22 cellular contexts compared by ENCODE assay signal in genomic region chr10:44773565-44773964, GRCh38.
DNase-seq lines count a peak whose midpoint lies in the region; ATAC-seq, FAIRE-seq and TF ChIP-seq lines count a peak whose summit lies in the region.
"Had no signal": no experiment of that assay in that cellular context is flagged by ENCODE, and none has a peak within 500 bp of the region (broad histone marks: within the 10 kb centered on the region; RNA-seq: fewer than 3 reads in every experiment).

No MANE protein-coding gene starts in this region.

- H3K79me2 ChIP-seq in GM23338 (replicated peaks; ENCODE audit: insufficient read depth) (no peaks in the 10 kb centered on the region), MM.1S (ENCODE audit: low read length) (no peaks in the 10 kb centered on the region)

- DNase-seq in GM23338 (ENCODE audit: low spot score) (peak; percentile 6), WTC11 (ENCODE audit: low spot score) (no peak), kidney (peak; percentile 68), caudate nucleus (lab: John Stamatoyannopoulos, UW) (no peak), cerebellar nuclear complex (lab: John Stamatoyannopoulos, UW) (no peak), MM.1S (no peak)
- DNase-seq in stimulated activated effector memory CD8-positive, alpha-beta T cell treated with anti-CD3 and anti-CD28 coated beads, Interleukin-12 subunit alpha, Interleukin-12 subunit beta, amount 100 ng/mL, for 72 hours (ENCODE audit: low spot score in 2 of 2) = no peak
- DNase-seq: Caco-2; CD4-positive, CD25-positive, alpha-beta regulatory T cell; CD8-positive, alpha-beta T cell; DMS153; DND-41; GOT3 had no signal

- intact Hi-C loops in kidney (cut with DNase I) = no loop called here

- H4K20me1 ChIP-seq in GM23338 (replicated peaks; ENCODE audit: insufficient read depth) = no peaks in the 10 kb centered on the region
- no peaks in the 10 kb centered on the region for H4K20me1 ChIP-seq in MM.1S (ENCODE audit: insufficient read depth, low read length)
- H4K20me1 ChIP-seq: BLaER1 had no signal

- H3K36me3 ChIP-seq in GM23338 (ENCODE audit: insufficient read depth) = no peaks in the 10 kb centered on the region
- no peaks in the 10 kb centered on the region for H3K36me3 ChIP-seq in kidney (ENCODE audit: control insufficient read depth in 1 of 2, insufficient read depth in 2 of 2, low read length in 2 of 2)
- H3K36me3 ChIP-seq in MM.1S (replicated peaks; ENCODE audit: insufficient read depth, low read length) = no peaks in the 10 kb centered on the region
- H3K36me3 ChIP-seq: BLaER1, HAP-1 had no signal

- no peaks in the 10 kb centered on the region for H3K27me3 ChIP-seq in GM23338 (ENCODE audit: insufficient read depth)
- H3K27me3 ChIP-seq in MM.1S (replicated peaks; ENCODE audit: insufficient read depth, low read length) = no peaks in the 10 kb centered on the region
- H3K27me3 ChIP-seq: BLaER1 had no signal

- H3K36me3 Mint-ChIP-seq in GM23338 (ENCODE audit: low read depth) = no peaks in the 10 kb centered on the region
- no peaks in the 10 kb centered on the region for H3K36me3 Mint-ChIP-seq in WTC11
- H3K36me3 Mint-ChIP-seq in stimulated activated effector memory CD8-positive, alpha-beta T cell treated with anti-CD3 and anti-CD28 coated beads, Interleukin-12 subunit alpha, Interleukin-12 subunit beta, amount 100 ng/mL, for 72 hours = no peaks in the 10 kb centered on the region
- H3K36me3 Mint-ChIP-seq: CD4-positive, CD25-positive, alpha-beta regulatory T cell; CD8-positive, alpha-beta T cell had no signal

- H3K9me3 ChIP-seq in kidney (ENCODE audit: control insufficient read depth in 1 of 2, low read length in 2 of 2) (no peaks in the 10 kb centered on the region), MM.1S (replicated peaks; ENCODE audit: insufficient read depth, low read length) (no peaks in the 10 kb centered on the region)
- H3K9me3 ChIP-seq: BLaER1, Caco-2, HAP-1 had no signal

- no peak overlapping the region for H3K4me2 ChIP-seq in GM23338
- no peak overlapping the region for H3K4me2 ChIP-seq in MM.1S (ENCODE audit: low read depth, low read length)
- H3K4me2 ChIP-seq: BLaER1 had no signal

- no peaks in the 10 kb centered on the region for H3F3A ChIP-seq in GM23338 (replicated peaks; ENCODE audit: low read depth)
- H3F3A ChIP-seq in MM.1S (ENCODE audit: insufficient read depth, low read length) = no peaks in the 10 kb centered on the region

- no peak for TF ChIP-seq CTCF in GM23338 (conservative IDR thresholded peaks at IDR 0.05; ENCODE audit: low read depth in 2 of 2)
- TF ChIP-seq CTCF in WTC11 (IDR thresholded peaks at IDR 0.05) = no peak
- no peak for TF ChIP-seq CTCF in kidney (IDR thresholded peaks at IDR 0.05; ENCODE audit: borderline replicate concordance, extremely low read depth, insufficient read depth)
- TF ChIP-seq CTCF in MM.1S (IDR thresholded peaks at IDR 0.05; ENCODE audit: low read length) = no peak

- H3K4me3 ChIP-seq in GM23338 (no peak overlapping the region), kidney (ENCODE audit: low read length in 2 of 2) (no peak overlapping the region), MM.1S (ENCODE audit: low read length) (no peak overlapping the region)
- H3K4me3 ChIP-seq: BLaER1, GM12878, HAP-1 had no signal

- no peak for FAIRE-seq in kidney (lab: Jason Lieb, UNC)
- FAIRE-seq: G401.6, GM12878, GM19239, H54 had no signal

- H3K4me3 Mint-ChIP-seq in GM23338 = no peak overlapping the region
- H3K4me3 Mint-ChIP-seq in WTC11 = no peak overlapping the region
- H3K4me3 Mint-ChIP-seq in stimulated activated effector memory CD8-positive, alpha-beta T cell treated with anti-CD3 and anti-CD28 coated beads, Interleukin-12 subunit alpha, Interleukin-12 subunit beta, amount 100 ng/mL, for 72 hours = no peak overlapping the region
- H3K4me3 Mint-ChIP-seq: B cell; CD4-positive, CD25-positive, alpha-beta regulatory T cell; CD8-positive, alpha-beta T cell had no signal

- peak overlapping the region; percentile 47 for H2AFZ ChIP-seq in GM23338
- no peak overlapping the region for H2AFZ ChIP-seq in MM.1S (ENCODE audit: low read length)

- no peak overlapping the region for H3K27ac ChIP-seq in GM23338 (ENCODE audit: low read depth)
- H3K27ac ChIP-seq in kidney (ENCODE audit: low read depth in 2 of 2, low read length in 2 of 2) = no peak overlapping the region
- H3K27ac ChIP-seq in caudate nucleus (ENCODE audit: low read depth, low read length) = no peak overlapping the region
- H3K27ac ChIP-seq in MM.1S (ENCODE audit: low read length) = no peak overlapping the region
- H3K27ac ChIP-seq: BLaER1, C4-2B had no signal

- ATAC-seq in GM23338 (peak; percentile 77), WTC11 (peak; percentile 32; the same call in 1 of the 2 replicates), GM21423 (IDR thresholded peaks at IDR 0.05; ENCODE audit: unreplicated experiment) (no peak)
- peak; percentile 27 for ATAC-seq in stimulated activated effector memory CD8-positive, alpha-beta T cell treated with anti-CD3 and anti-CD28 coated beads, Interleukin-12 subunit alpha, Interleukin-12 subunit beta, amount 100 ng/mL, for 72 hours
- ATAC-seq: CD8-positive, alpha-beta T cell; GM12878 had no signal

- H3K4me1 ChIP-seq in GM23338 (ENCODE audit: insufficient read depth) = no peaks in the 10 kb centered on the region
- peaks cover 2 to 6% of the 10 kb centered on the region in 2 donors for H3K4me1 ChIP-seq in kidney (ENCODE audit: control insufficient read depth in 1 of 2, insufficient read depth in 1 of 2, low read depth in 1 of 2, low read length in 2 of 2)
- no peaks in the 10 kb centered on the region for H3K4me1 ChIP-seq in MM.1S (ENCODE audit: low read length)
- H3K4me1 ChIP-seq: BLaER1, Caco-2, HAP-1 had no signal

- H3K9me2 ChIP-seq in GM23338 (ENCODE audit: insufficient read depth) (no peaks in the 10 kb centered on the region), MM.1S (replicated peaks; ENCODE audit: insufficient read depth, low read length) (no peaks in the 10 kb centered on the region)

- H3K4me1 Mint-ChIP-seq in GM23338 = no peaks in the 10 kb centered on the region; the same call in 2 of the 3 replicates
- no peaks in the 10 kb centered on the region for H3K4me1 Mint-ChIP-seq in WTC11
- H3K4me1 Mint-ChIP-seq in stimulated activated effector memory CD8-positive, alpha-beta T cell treated with anti-CD3 and anti-CD28 coated beads, Interleukin-12 subunit alpha, Interleukin-12 subunit beta, amount 100 ng/mL, for 72 hours = no peaks in the 10 kb centered on the region
- H3K4me1 Mint-ChIP-seq: B cell; CD4-positive, CD25-positive, alpha-beta regulatory T cell had no signal

- H3K27ac Mint-ChIP-seq in GM23338 = no peak overlapping the region
- H3K27ac Mint-ChIP-seq in WTC11 = no peak overlapping the region
- no peak overlapping the region for H3K27ac Mint-ChIP-seq in stimulated activated effector memory CD8-positive, alpha-beta T cell treated with anti-CD3 and anti-CD28 coated beads, Interleukin-12 subunit alpha, Interleukin-12 subunit beta, amount 100 ng/mL, for 72 hours
- H3K27ac Mint-ChIP-seq: B cell; CD4-positive, CD25-positive, alpha-beta regulatory T cell; CD8-positive, alpha-beta T cell had no signal

- CTCF ChIA-PET in WTC11 (lab: Charles Lee) = no interaction called here

- H3K9me3 Mint-ChIP-seq in GM23338 (no peaks in the 10 kb centered on the region), WTC11 (no peaks in the 10 kb centered on the region)
- no peaks in the 10 kb centered on the region for H3K9me3 Mint-ChIP-seq in stimulated activated effector memory CD8-positive, alpha-beta T cell treated with anti-CD3 and anti-CD28 coated beads, Interleukin-12 subunit alpha, Interleukin-12 subunit beta, amount 100 ng/mL, for 72 hours
- H3K9me3 Mint-ChIP-seq: CD8-positive, alpha-beta T cell had no signal

- POLR2A ChIA-PET in WTC11 (lab: Charles Lee) = interaction anchor here (0.7 kb wide), 1 partner anchor 518 kb away, joined by 4 read pairs; no protein-coding TSS in a partner anchor

- H3K9ac ChIP-seq in kidney (ENCODE audit: low read length in 2 of 2) (no peak overlapping the region), MM.1S (ENCODE audit: low read length) (no peak overlapping the region)
- H3K9ac ChIP-seq: BLaER1 had no signal

- no peaks in the 10 kb centered on the region for H3K27me3 Mint-ChIP-seq in GM23338 (ENCODE audit: insufficient read depth, low read depth, poor library complexity)
- no peaks in the 10 kb centered on the region for H3K27me3 Mint-ChIP-seq in WTC11 (ENCODE audit: low read depth)
- H3K27me3 Mint-ChIP-seq: CD4-positive, CD25-positive, alpha-beta regulatory T cell had no signal

TF ChIP-seq in GM23338, 12 proteins besides CTCF, POLR2A, EP300 and RAD21 (continues in another document):
- TF ChIP-seq, protein P1, sequence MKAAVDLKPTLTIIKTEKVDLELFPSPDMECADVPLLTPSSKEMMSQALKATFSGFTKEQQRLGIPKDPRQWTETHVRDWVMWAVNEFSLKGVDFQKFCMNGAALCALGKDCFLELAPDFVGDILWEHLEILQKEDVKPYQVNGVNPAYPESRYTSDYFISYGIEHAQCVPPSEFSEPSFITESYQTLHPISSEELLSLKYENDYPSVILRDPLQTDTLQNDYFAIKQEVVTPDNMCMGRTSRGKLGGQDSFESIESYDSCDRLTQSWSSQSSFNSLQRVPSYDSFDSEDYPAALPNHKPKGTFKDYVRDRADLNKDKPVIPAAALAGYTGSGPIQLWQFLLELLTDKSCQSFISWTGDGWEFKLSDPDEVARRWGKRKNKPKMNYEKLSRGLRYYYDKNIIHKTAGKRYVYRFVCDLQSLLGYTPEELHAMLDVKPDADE (IDR thresholded peaks at IDR 0.05) = no peak
- TF ChIP-seq STAT1 (IDR thresholded peaks at IDR 0.05; ENCODE audit: unreplicated experiment) (no peak), ZNF331 (CRISPR knock-in tag; IDR thresholded peaks at IDR 0.05; ENCODE audit: low read depth) (no peak), EZH2 (IDR thresholded peaks at IDR 0.05; ENCODE audit: low read depth, unreplicated experiment) (no peak)

TF ChIP-seq in WTC11, 78 proteins besides CTCF, POLR2A, EP300 and RAD21 (continues in another document):
- TF ChIP-seq TCF7 (CRISPR knock-in tag; IDR thresholded peaks at IDR 0.05; ENCODE audit: low read depth) (no peak), NFATC4 (CRISPR knock-in tag; IDR thresholded peaks at IDR 0.05) (no peak), NFE2L1 (CRISPR knock-in tag; IDR thresholded peaks at IDR 0.05) (no peak), ZNF263 (CRISPR knock-in tag; IDR thresholded peaks at IDR 0.05; ENCODE audit: low read depth) (no peak), TEAD4 (CRISPR knock-in tag; IDR thresholded peaks at IDR 0.05) (no peak), SMAD3 (CRISPR knock-in tag; IDR thresholded peaks at IDR 0.05; ENCODE audit: borderline replicate concordance) (no peak), CREB1 (CRISPR knock-in tag; IDR thresholded peaks at IDR 0.05) (no peak)

Comparison
In these comparisons a context has a peak if more than half of its experiments do, and no peak if none do; other contexts are left out.
1. DNase-seq: peak in GM23338 (single experiment) and kidney (single experiment); none in WTC11 (single experiment), stimulated activated effector memory CD8-positive, alpha-beta T cell treated with anti-CD3 and anti-CD28 coated beads, Interleukin-12 subunit alpha, Interleukin-12 subunit beta, amount 100 ng/mL, for 72 hours (0 of 2), caudate nucleus (0 of 61), cerebellar nuclear complex (0 of 2) and MM.1S (single experiment).